29 cellular contexts compared by ENCODE assay signal in the genomic region with DNA sequence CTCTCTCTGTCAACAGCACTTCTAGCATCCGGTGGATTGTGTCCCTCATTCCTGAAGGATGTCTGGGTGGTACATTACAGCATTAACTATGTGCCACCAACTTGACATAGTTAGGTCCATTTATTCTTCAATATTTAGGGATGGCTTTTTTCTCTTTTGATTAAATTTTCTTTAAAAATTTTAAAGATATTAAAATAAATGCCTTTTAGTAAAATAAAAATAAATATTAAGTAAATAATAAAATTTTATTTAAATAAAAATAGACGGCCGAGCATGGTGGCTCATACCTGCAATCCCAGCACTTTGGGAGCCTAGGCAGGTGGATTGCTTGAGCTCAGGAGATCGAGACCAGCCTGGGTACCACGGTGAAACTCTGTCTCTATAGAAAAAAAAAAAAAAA. TPM values are rescaled to one million over a fixed set of nuclear protein-coding genes. Genes with fewer than 3 reads are reported as not detected.
"Had no signal": no experiment of that assay in that cellular context is flagged by ENCODE, and none has a peak within 500 bp of the region (broad histone marks: within the 10 kb centered on the region; RNA-seq: fewer than 3 reads in every experiment).

No MANE protein-coding gene starts in this region.

- H3K4me1 ChIP-seq: stomach, suprapubic skin, testis, thyroid gland, tibial artery, tibial nerve, transverse colon, upper lobe of left lung, upper lobe of right lung, uterus, vagina had no signal

- H3K4me3 Mint-ChIP-seq: stimulated activated effector memory CD8-positive, alpha-beta T cell treated with anti-CD3 and anti-CD28 coated beads, Interleukin-12 subunit alpha, Interleukin-12 subunit beta, amount 100 ng/mL, for 72 hours; stimulated activated memory B cell treated with anti-CD40 and anti-IgM and Interleukin-4, amounts not matched to agents 10 μg/mL and 1 μg/mL and 100 μg/mL, for 72 hours; stimulated activated naive B cell treated with anti-CD40 and anti-IgM and Interleukin-4, amounts not matched to agents 10 μg/mL and 1 μg/mL and 100 μg/mL, for 72 hours; stimulated activated naive CD8-positive, alpha-beta T cell treated with anti-CD3 and anti-CD28 coated beads, Interleukin-15, amount 100 ng/mL, for 72 hours; stimulated activated naive CD8-positive, alpha-beta T cell treated with anti-CD3 and anti-CD28 coated beads, Interleukin-15, Interleukin-2, amounts not matched to agents 100 ng/mL and 50 ng/mL, for 24 hours; type B pancreatic cell had no signal

- H3K4me1 Mint-ChIP-seq: stimulated activated effector memory CD8-positive, alpha-beta T cell treated with anti-CD3 and anti-CD28 coated beads, Interleukin-12 subunit alpha, Interleukin-12 subunit beta, amount 100 ng/mL, for 72 hours; stimulated activated memory B cell treated with anti-CD40 and anti-IgM and Interleukin-4, amounts not matched to agents 10 μg/mL and 1 μg/mL and 100 μg/mL, for 72 hours; stimulated activated naive B cell treated with anti-CD40 and anti-IgM and Interleukin-4, amounts not matched to agents 10 μg/mL and 1 μg/mL and 100 μg/mL, for 72 hours; stimulated activated naive CD8-positive, alpha-beta T cell treated with anti-CD3 and anti-CD28 coated beads, Interleukin-15, amount 100 ng/mL, for 72 hours had no signal

- DNase-seq: stimulated activated CD4-positive, alpha-beta T cell treated with anti-CD3 and anti-CD28 coated beads, Interleukin-2, amount 100 ng/mL, for 48 hours; stimulated activated CD4-positive, alpha-beta T cell treated with anti-CD3 and anti-CD28 coated beads, Interleukin-4, amount 100 ng/mL, for 1 hour; stimulated activated CD4-positive, alpha-beta T cell treated with anti-CD3 and anti-CD28 coated beads, Interleukin-4, amount 100 ng/mL, for 24 hours; stimulated activated CD4-positive, alpha-beta T cell treated with anti-CD3 and anti-CD28 coated beads, Interleukin-4, amount 100 ng/mL, for 4 hours; stimulated activated CD8-positive, alpha-beta memory T cell treated with anti-CD3 and anti-CD28 coated beads, Interleukin-4, amount 100 ng/mL, for 48 hours; stimulated activated naive B cell treated with anti-CD40 and anti-IgM and Interleukin-4, amounts not matched to agents 10 μg/mL and 1 μg/mL and 100 μg/mL, for 72 hours; stimulated activated naive CD4-positive, alpha-beta T cell; stimulated activated naive CD4-positive, alpha-beta T cell treated with Interleukin-2 at 50 U/mL for 16 hours; stimulated activated naive CD8-positive, alpha-beta T cell treated with anti-CD3 and anti-CD28 coated beads, Interleukin-15, amount 100 ng/mL, for 72 hours; stimulated activated naive CD8-positive, alpha-beta T cell treated with anti-CD3 and anti-CD28 coated beads, Interleukin-15, Interleukin-2, amounts not matched to agents 100 U/mL and 50 U/mL, for 24 hours; stomach; substantia nigra; testis; thyroid gland; tibial artery; transverse colon; trophoblast cell; upper lobe of left lung; upper lobe of right lung; uterus had no signal

- ATAC-seq: stimulated activated effector memory CD8-positive, alpha-beta T cell treated with anti-CD3 and anti-CD28 coated beads, Interleukin-12 subunit alpha, Interleukin-12 subunit beta, amount 100 ng/mL, for 72 hours; stimulated activated memory B cell treated with anti-CD40 and anti-IgM and Interleukin-4, amounts not matched to agents 10 μg/mL and 1 μg/mL and 100 μg/mL, for 72 hours; stimulated activated naive B cell treated with anti-CD40 and anti-IgM and Interleukin-4, amounts not matched to agents 10 μg/mL and 1 μg/mL and 100 μg/mL, for 72 hours; stimulated activated naive CD8-positive, alpha-beta T cell treated with anti-CD3 and anti-CD28 coated beads, Interleukin-15, amount 100 ng/mL, for 72 hours; stimulated activated naive CD8-positive, alpha-beta T cell treated with anti-CD3 and anti-CD28 coated beads, Interleukin-15, Interleukin-2, amounts not matched to agents 100 U/mL and 50 U/mL, for 24 hours; upper lobe of right lung had no signal

- FAIRE-seq: urothelium cell line had no signal

- H3K36me3 Mint-ChIP-seq: stimulated activated effector memory CD8-positive, alpha-beta T cell treated with anti-CD3 and anti-CD28 coated beads, Interleukin-12 subunit alpha, Interleukin-12 subunit beta, amount 100 ng/mL, for 72 hours; stimulated activated memory B cell treated with anti-CD40 and anti-IgM and Interleukin-4, amounts not matched to agents 10 μg/mL and 1 μg/mL and 100 μg/mL, for 72 hours; type B pancreatic cell had no signal

- H3K36me3 ChIP-seq: stomach, suprapubic skin, thoracic aorta, thyroid gland, tibial artery, tibial nerve, transverse colon, upper lobe of left lung, upper lobe of right lung, uterus, vagina had no signal

- H3K27me3 ChIP-seq: testis, thyroid gland, upper lobe of left lung, uterus, vagina had no signal

- H3K27ac Mint-ChIP-seq: stimulated activated effector memory CD8-positive, alpha-beta T cell treated with anti-CD3 and anti-CD28 coated beads, Interleukin-12 subunit alpha, Interleukin-12 subunit beta, amount 100 ng/mL, for 72 hours; stimulated activated memory B cell treated with anti-CD40 and anti-IgM and Interleukin-4, amounts not matched to agents 10 μg/mL and 1 μg/mL and 100 μg/mL, for 72 hours; stimulated activated naive B cell treated with anti-CD40 and anti-IgM and Interleukin-4, amounts not matched to agents 10 μg/mL and 1 μg/mL and 100 μg/mL, for 72 hours; stimulated activated naive CD8-positive, alpha-beta T cell treated with anti-CD3 and anti-CD28 coated beads, Interleukin-15, amount 100 ng/mL, for 72 hours; stimulated activated naive CD8-positive, alpha-beta T cell treated with anti-CD3 and anti-CD28 coated beads, Interleukin-15, Interleukin-2, amounts not matched to agents 100 ng/mL and 50 ng/mL, for 24 hours; type B pancreatic cell had no signal

- H3K9me3 ChIP-seq: stomach, suprapubic skin, testis, thoracic aorta, thyroid gland, tibial artery, tibial nerve, transverse colon, upper lobe of left lung, upper lobe of right lung, uterus, vagina had no signal

- H3K27ac ChIP-seq: stomach, suprapubic skin, testis, thoracic aorta, thyroid gland, tibial artery, tibial nerve, transverse colon, upper lobe of left lung, upper lobe of right lung, uterus, vagina had no signal

- H3K4me3 ChIP-seq: stomach, suprapubic skin, testis, thoracic aorta, thyroid gland, tibial artery, tibial nerve, transverse colon, upper lobe of left lung, upper lobe of right lung, uterus, vagina had no signal

- H3K9me3 Mint-ChIP-seq: stimulated activated effector memory CD8-positive, alpha-beta T cell treated with anti-CD3 and anti-CD28 coated beads, Interleukin-12 subunit alpha, Interleukin-12 subunit beta, amount 100 ng/mL, for 72 hours; stimulated activated naive CD8-positive, alpha-beta T cell treated with anti-CD3 and anti-CD28 coated beads, Interleukin-15, amount 100 ng/mL, for 72 hours; stimulated activated naive CD8-positive, alpha-beta T cell treated with anti-CD3 and anti-CD28 coated beads, Interleukin-15, Interleukin-2, amounts not matched to agents 100 ng/mL and 50 ng/mL, for 24 hours; type B pancreatic cell had no signal

RNA-seq across cellular contexts. Expression of gene ANKRD45, which starts 35.5 kb away (rescaled TPM):
- total RNA-seq: stomach, suprapubic skin, thoracic aorta, vagina had no signal
